14 cellular contexts compared by ENCODE assay signal in the genomic region with DNA sequence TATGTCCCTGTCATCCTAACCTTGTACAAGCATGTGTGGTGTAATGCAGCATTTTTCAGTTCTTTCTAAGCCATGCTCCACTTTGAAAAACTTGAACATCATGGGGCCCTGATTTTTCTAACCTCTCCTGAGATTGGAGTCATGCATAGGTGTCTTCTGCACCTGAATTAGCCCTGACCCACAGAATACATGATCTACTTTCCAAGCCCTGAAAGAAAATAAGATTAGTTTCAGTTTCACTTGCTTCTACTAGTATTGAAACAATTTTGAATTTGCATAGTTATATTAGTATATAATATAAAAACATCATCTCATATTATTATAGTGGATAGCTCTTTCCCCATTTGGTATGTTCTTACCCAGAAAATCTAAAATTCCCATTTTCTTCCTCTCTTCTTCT.
A peak's percentile ranks its signal among the peaks of the same experiment; 100 is the strongest.
DNase-seq lines count a peak whose midpoint lies in the region; ATAC-seq and TF ChIP-seq lines count a peak whose summit lies in the region.
"Had no signal": no experiment of that assay in that cellular context is flagged by ENCODE, and none has a peak within 500 bp of the region (broad histone marks: within the 10 kb centered on the region; RNA-seq: fewer than 3 reads in every experiment).

No MANE protein-coding gene starts in this region.

- peak; percentile 76 for DNase-seq in MM.1S
- no peak for DNase-seq in HPDE6-E6E7 (ENCODE audit: extremely low spot score)
- no peak for DNase-seq in NCI-H82 (lab: John Stamatoyannopoulos, UW)
- no peak for DNase-seq in sigmoid colon
- DNase-seq: CD8-positive, alpha-beta T cell; GF-D8; HCEC 1CT; HFFc6; KG1 had no signal

- no peaks in the 10 kb centered on the region; the same call in none of the 2 replicates for H3F3A ChIP-seq in MM.1S (ENCODE audit: insufficient read depth, low read length)

- H3K4me3 Mint-ChIP-seq in stimulated activated memory B cell treated with anti-CD40 and anti-IgM and Interleukin-4, amounts not matched to agents 10 μg/mL and 1 μg/mL and 100 μg/mL, for 72 hours: no peak overlapping the region
- H3K4me3 Mint-ChIP-seq: CD14-positive monocyte; CD8-positive, alpha-beta T cell; HFFc6; IgD-negative memory B cell had no signal

- H3K79me2 ChIP-seq in MM.1S (ENCODE audit: low read length): no peaks in the 10 kb centered on the region

- no peak overlapping the region for H3K27ac ChIP-seq in MM.1S (ENCODE audit: low read length)
- H3K27ac ChIP-seq in sigmoid colon: no peak overlapping the region

- H3K27me3 ChIP-seq in MM.1S (replicated peaks; ENCODE audit: insufficient read depth, low read length): no peaks in the 10 kb centered on the region
- H3K27me3 ChIP-seq in sigmoid colon: no peaks in the 10 kb centered on the region

- H4K20me1 ChIP-seq in MM.1S (ENCODE audit: insufficient read depth, low read length): no peaks in the 10 kb centered on the region

- peaks cover 6% of the 10 kb centered on the region for H3K9me3 Mint-ChIP-seq in stimulated activated memory B cell treated with anti-CD40 and anti-IgM and Interleukin-4, amounts not matched to agents 10 μg/mL and 1 μg/mL and 100 μg/mL, for 72 hours
- H3K9me3 Mint-ChIP-seq: CD8-positive, alpha-beta T cell had no signal

- TF ChIP-seq EP300 in sigmoid colon (IDR thresholded peaks at IDR 0.05): no peak

- H3K9me3 ChIP-seq in MM.1S (replicated peaks; ENCODE audit: insufficient read depth, low read length) (no peaks in the 10 kb centered on the region), sigmoid colon (no peaks in the 10 kb centered on the region)

- intact Hi-C loops in sigmoid colon (cut with DNase I): no loop called here

- no peaks in the 10 kb centered on the region for H3K36me3 Mint-ChIP-seq in stimulated activated memory B cell treated with anti-CD40 and anti-IgM and Interleukin-4, amounts not matched to agents 10 μg/mL and 1 μg/mL and 100 μg/mL, for 72 hours
- H3K36me3 Mint-ChIP-seq: CD14-positive monocyte; CD8-positive, alpha-beta T cell; IgD-negative memory B cell had no signal

- H3K4me3 ChIP-seq in MM.1S (ENCODE audit: low read length) (no peak overlapping the region), sigmoid colon (no peak overlapping the region)

- H2AFZ ChIP-seq in MM.1S (ENCODE audit: low read length): no peak overlapping the region

- no peak for TF ChIP-seq CTCF in MM.1S (IDR thresholded peaks at IDR 0.05; ENCODE audit: low read length)
- TF ChIP-seq CTCF in sigmoid colon (IDR thresholded peaks at IDR 0.05): no peak

- no peaks in the 10 kb centered on the region for H3K27me3 Mint-ChIP-seq in stimulated activated memory B cell treated with anti-CD40 and anti-IgM and Interleukin-4, amounts not matched to agents 10 μg/mL and 1 μg/mL and 100 μg/mL, for 72 hours
- H3K27me3 Mint-ChIP-seq: IgD-negative memory B cell had no signal

- no peaks in the 10 kb centered on the region for H3K9me2 ChIP-seq in MM.1S (replicated peaks; ENCODE audit: insufficient read depth, low read length)

- H3K4me1 Mint-ChIP-seq in stimulated activated memory B cell treated with anti-CD40 and anti-IgM and Interleukin-4, amounts not matched to agents 10 μg/mL and 1 μg/mL and 100 μg/mL, for 72 hours: peaks cover 23% of the 10 kb centered on the region
- H3K4me1 Mint-ChIP-seq: CD14-positive monocyte had no signal

- no peak for TF ChIP-seq POLR2A in sigmoid colon (IDR thresholded peaks at IDR 0.05)

- peak overlapping the region; percentile 41 for H3K27ac Mint-ChIP-seq in stimulated activated memory B cell treated with anti-CD40 and anti-IgM and Interleukin-4, amounts not matched to agents 10 μg/mL and 1 μg/mL and 100 μg/mL, for 72 hours
- H3K27ac Mint-ChIP-seq: CD14-positive monocyte; CD8-positive, alpha-beta T cell; HFFc6; IgD-negative memory B cell had no signal

- H3K9ac ChIP-seq in MM.1S (ENCODE audit: low read length): no peak overlapping the region

- ATAC-seq in GM18867 (IDR thresholded peaks at IDR 0.05; ENCODE audit: unreplicated experiment): peak; percentile 53
- ATAC-seq in GM21619 (IDR thresholded peaks at IDR 0.05; ENCODE audit: unreplicated experiment): peak; percentile 51
- no peak for ATAC-seq in stimulated activated memory B cell treated with anti-CD40 and anti-IgM and Interleukin-4, amounts not matched to agents 10 μg/mL and 1 μg/mL and 100 μg/mL, for 72 hours
- ATAC-seq: CD8-positive, alpha-beta T cell had no signal

- H3K4me1 ChIP-seq in MM.1S (ENCODE audit: low read length) (peaks cover 10% of the 10 kb centered on the region), sigmoid colon (no peaks in the 10 kb centered on the region)

- H3K4me2 ChIP-seq in MM.1S (ENCODE audit: low read depth, low read length): peak overlapping the region; percentile 11; the same call in 1 of the 2 replicates

- H3K36me3 ChIP-seq in MM.1S (replicated peaks; ENCODE audit: insufficient read depth, low read length) (no peaks in the 10 kb centered on the region), sigmoid colon (no peaks in the 10 kb centered on the region)
